ENCODE assay signal across 8 cellular contexts in genomic region chr19:4057913-4058695, GRCh38. TPM values are rescaled to one million over a fixed set of nuclear protein-coding genes. Genes with fewer than 3 reads are reported as not detected.
DNase-seq lines count a peak whose midpoint lies in the region; ATAC-seq, FAIRE-seq and TF ChIP-seq lines count a peak whose summit lies in the region.

No MANE protein-coding gene starts in this region.

- H3K4me1 ChIP-seq in transverse colon, result peaks cover 72 to 86% (median 85%) of the 10 kb centered on the region in 4 donors

- H3K27ac ChIP-seq in transverse colon, result peak overlapping the region; percentile 97 to 100 (median 99)

- H3K4me1 Mint-ChIP-seq in natural killer cell, result peaks cover 11 to 58% of the 10 kb centered on the region in 2 donors

- peak overlapping the region in 3 of 4 donors; percentile 23 to 100 (median 87) for H3K4me3 ChIP-seq in transverse colon

- peaks cover 6% of the 10 kb centered on the region for H3K36me3 Mint-ChIP-seq in natural killer cell

- no peaks in the 10 kb centered on the region for H3K27me3 ChIP-seq in transverse colon

- H3K27ac Mint-ChIP-seq in natural killer cell, result peak overlapping the region; percentile 91 to 96

- H3K36me3 ChIP-seq in transverse colon, result peaks cover 0 to 16% (median 8%) of the 10 kb centered on the region in 4 donors

- H3K27me3 Mint-ChIP-seq in natural killer cell (ENCODE audit: low read depth in 2 of 2), result no peaks in the 10 kb centered on the region

- peak overlapping the region; percentile 55 for H3K4me3 Mint-ChIP-seq in natural killer cell

- no peak for TF ChIP-seq EP300 in transverse colon (IDR thresholded peaks at IDR 0.05; ENCODE audit: low read depth)

- peak; percentile 81 for DNase-seq in HTR-8/SVneo (ENCODE audit: insufficient read length, low spot score)
- peak; percentile 63 to 75 for DNase-seq in activated CD4-positive, alpha-beta T cell treated with anti-CD3 and anti-CD28 coated beads, Interleukin-2, amount 50 U/mL, for 48 hours
- peak; percentile 67 to 78 for DNase-seq in erythroblast (lab: John Stamatoyannopoulos, UW)
- DNase-seq in natural killer cell, result peak; percentile 74
- peak; percentile 87 for DNase-seq in transverse colon
- DNase-seq in LoVo (ENCODE audit: low spot score), result no peak

- 25 to 28% methylated on average over 4 to 20 of the region's 23 CpGs for WGBS in transverse colon (ENCODE audit: low coverage in 1 of 2), 2 donors

- peak; percentile 47 to 73 (median 51) for ATAC-seq in natural killer cell
- ATAC-seq in GM19035 (IDR thresholded peaks at IDR 0.05; ENCODE audit: unreplicated experiment), result no peak
- ATAC-seq in HG02870 (IDR thresholded peaks at IDR 0.05; ENCODE audit: unreplicated experiment), result no peak

- no peaks in the 10 kb centered on the region for H3K9me3 ChIP-seq in transverse colon

- H3K9me3 Mint-ChIP-seq in natural killer cell, result no peaks in the 10 kb centered on the region

- intact Hi-C loops in natural killer cell (cut with micrococcal nuclease) (loop anchor here (2.0 kb wide), 1 partner anchor 51 kb away; no protein-coding TSS in a partner anchor), transverse colon (cut with DNase I; ENCODE audit: low total_unique reads) (no loop called here)

- in situ Hi-C loops in transverse colon (cut with MboI; ENCODE audit: low pct_ligation_motif_present in 1 of 4, low pct_unique_long_range_greater_than_20kb in 1 of 4, low sequenced_read_pairs in 3 of 4), result no loop called here

- FAIRE-seq in HTR-8/SVneo (lab: Jason Lieb, UNC), result no peak

- TF ChIP-seq POLR2A in erythroblast (IDR thresholded peaks at IDR 0.05; ENCODE audit: low read length) (no peak), transverse colon (IDR thresholded peaks at IDR 0.05) (peak; percentile 53)

- no peak for TF ChIP-seq CTCF in natural killer cell (IDR thresholded peaks at IDR 0.05)
- peak in 3 of 5 experiments; percentile 9 to 44 (median 32) for TF ChIP-seq CTCF in transverse colon (IDR thresholded peaks at IDR 0.05)

RNA-seq across cellular contexts. Expression of gene ZBTB7A, which starts 8.6 kb away (rescaled TPM):
- 10 to 100 TPM; 81.6 to 97.7 (median 82.9) TPM for total RNA-seq in natural killer cell
- total RNA-seq in transverse colon, result 100 to 1,000 TPM; 101 to 224 (median 141) TPM

RNA-seq across cellular contexts. Expression of gene PIAS4, which starts 50.6 kb away (rescaled TPM):
- total RNA-seq in natural killer cell, result 10 to 100 TPM; 25.4 to 39.4 (median 26.8) TPM
- 100 to 1,000 TPM in 1 of 4 donors, 10 to 100 TPM in 3; 15.5 to 110 (median 23.0) TPM for total RNA-seq in transverse colon

Comparison
In these comparisons a context has a peak if more than half of its experiments do, and no peak if none do; other contexts are left out.
1. ATAC-seq: peak in natural killer cell (3 of 3); none in GM19035 (single experiment) and HG02870 (single experiment).